ENCODE assay signal across 9 cellular contexts in genomic region chr2:12293868-12294267, GRCh38.
DNase-seq lines count a peak whose midpoint lies in the region; ATAC-seq lines count a peak whose summit lies in the region.
"Had no signal": no experiment of that assay in that cellular context is flagged by ENCODE, and none has a peak within 500 bp of the region (broad histone marks: within the 10 kb centered on the region; RNA-seq: fewer than 3 reads in every experiment).

No MANE protein-coding gene starts in this region.

- WGBS in right cardiac atrium, result 93% methylated on average over 1 of the region's 1 CpG

- peaks cover 33% of the 10 kb centered on the region for H3K27me3 Mint-ChIP-seq in activated T-cell treated with anti-CD3 and anti-CD28 coated beads, Interleukin-2, amount 50 U/mL, for 72 hours (ENCODE audit: low read depth)
- no peaks in the 10 kb centered on the region for H3K27me3 Mint-ChIP-seq in stimulated activated naive B cell treated with anti-CD40 and anti-IgM and Interleukin-4, amounts not matched to agents 10 μg/mL and 1 μg/mL and 100 μg/mL, for 72 hours

- peaks cover 5 to 8% of the 10 kb centered on the region in 2 donors for H3K9me3 Mint-ChIP-seq in activated T-cell treated with anti-CD3 and anti-CD28 coated beads, Interleukin-2, amount 50 U/mL, for 72 hours
- peaks cover 3 to 4% of the 10 kb centered on the region in 2 donors for H3K9me3 Mint-ChIP-seq in stimulated activated naive B cell treated with anti-CD40 and anti-IgM and Interleukin-4, amounts not matched to agents 10 μg/mL and 1 μg/mL and 100 μg/mL, for 72 hours

- no peak overlapping the region for H3K27ac ChIP-seq in right cardiac atrium (ENCODE audit: low read length)
- H3K27ac ChIP-seq: breast epithelium had no signal

- H3K4me3 ChIP-seq in right cardiac atrium (ENCODE audit: low read length), result no peak overlapping the region
- H3K4me3 ChIP-seq in H7 (ENCODE audit: insufficient read depth, low read depth, low read length), result no peak overlapping the region
- no peak overlapping the region for H3K4me3 ChIP-seq in HAP-1
- H3K4me3 ChIP-seq: breast epithelium had no signal

- peaks cover 4 to 11% of the 10 kb centered on the region in 2 donors for H3K36me3 Mint-ChIP-seq in activated T-cell treated with anti-CD3 and anti-CD28 coated beads, Interleukin-2, amount 50 U/mL, for 72 hours (ENCODE audit: insufficient read depth in 2 of 2)
- no peaks in the 10 kb centered on the region for H3K36me3 Mint-ChIP-seq in stimulated activated naive B cell treated with anti-CD40 and anti-IgM and Interleukin-4, amounts not matched to agents 10 μg/mL and 1 μg/mL and 100 μg/mL, for 72 hours

- H3K27ac Mint-ChIP-seq in activated T-cell treated with anti-CD3 and anti-CD28 coated beads, Interleukin-2, amount 50 U/mL, for 72 hours, result peak overlapping the region; percentile 66
- no peak overlapping the region for H3K27ac Mint-ChIP-seq in stimulated activated naive B cell treated with anti-CD40 and anti-IgM and Interleukin-4, amounts not matched to agents 10 μg/mL and 1 μg/mL and 100 μg/mL, for 72 hours

- intact Hi-C loops in right cardiac atrium (cut with DNase I), result no loop called here

- in situ Hi-C loops in HAP-1 (cut with MboI; ENCODE audit: low sequenced_read_pairs), result no loop called here

- no peaks in the 10 kb centered on the region for H3K4me1 ChIP-seq in right cardiac atrium (ENCODE audit: control insufficient read depth, insufficient read depth, low read length)
- no peaks in the 10 kb centered on the region for H3K4me1 ChIP-seq in HAP-1
- H3K4me1 ChIP-seq: breast epithelium had no signal

- H3K27me3 ChIP-seq in right cardiac atrium (ENCODE audit: control insufficient read depth, insufficient read depth), result no peaks in the 10 kb centered on the region
- H3K27me3 ChIP-seq in H7 (ENCODE audit: control insufficient read depth, insufficient read depth, low read length), result no peaks in the 10 kb centered on the region
- H3K27me3 ChIP-seq in HAP-1 (ENCODE audit: low read depth), result no peaks in the 10 kb centered on the region
- H3K27me3 ChIP-seq: breast epithelium had no signal

- H3K36me3 ChIP-seq in H7 (replicated peaks; ENCODE audit: control insufficient read depth, insufficient read depth, low read length), result no peaks in the 10 kb centered on the region
- no peaks in the 10 kb centered on the region for H3K36me3 ChIP-seq in HAP-1 (replicated peaks)
- H3K36me3 ChIP-seq: breast epithelium had no signal

- H3K4me3 Mint-ChIP-seq in activated T-cell treated with anti-CD3 and anti-CD28 coated beads, Interleukin-2, amount 50 U/mL, for 72 hours, result peak overlapping the region; percentile 17 to 69
- H3K4me3 Mint-ChIP-seq in stimulated activated naive B cell treated with anti-CD40 and anti-IgM and Interleukin-4, amounts not matched to agents 10 μg/mL and 1 μg/mL and 100 μg/mL, for 72 hours, result no peak overlapping the region

- DNase-seq in activated T-cell treated with anti-CD3 and anti-CD28 coated beads, Interleukin-2, amount 50 U/mL, for 72 hours, result peak in 1 of 2 donors; percentile 13
- no peak for DNase-seq in activated T-cell treated with anti-CD3 and anti-CD28 coated beads, Interleukin-2, amount 50 U/mL, for 1 hour
- no peak for DNase-seq in stimulated activated naive B cell treated with anti-CD40 and anti-IgM and Interleukin-4, amounts not matched to agents 10 μg/mL and 1 μg/mL and 100 μg/mL, for 72 hours
- no peak for DNase-seq in right cardiac atrium
- DNase-seq in H7, result no peak
- DNase-seq in HAP-1 (ENCODE audit: low spot score in 2 of 2), result no peak

- peaks cover 49% of the 10 kb centered on the region for H3K4me1 Mint-ChIP-seq in activated T-cell treated with anti-CD3 and anti-CD28 coated beads, Interleukin-2, amount 50 U/mL, for 72 hours (ENCODE audit: low read depth)
- peaks cover 8 to 13% of the 10 kb centered on the region in 2 donors for H3K4me1 Mint-ChIP-seq in stimulated activated naive B cell treated with anti-CD40 and anti-IgM and Interleukin-4, amounts not matched to agents 10 μg/mL and 1 μg/mL and 100 μg/mL, for 72 hours

- ATAC-seq in activated T-cell treated with anti-CD3 and anti-CD28 coated beads, Interleukin-2, amount 50 U/mL, for 72 hours (replicated peaks in 1 of 2), result peak; percentile 95 to 96
- ATAC-seq in HG02588 (IDR thresholded peaks at IDR 0.05; ENCODE audit: unreplicated experiment) (peak; percentile 96), HG03521 (IDR thresholded peaks at IDR 0.05; ENCODE audit: unreplicated experiment) (peak; percentile 95), right cardiac atrium (no peak)
- peak; percentile 96 to 97 for ATAC-seq in stimulated activated naive B cell treated with anti-CD40 and anti-IgM and Interleukin-4, amounts not matched to agents 10 μg/mL and 1 μg/mL and 100 μg/mL, for 72 hours (replicated peaks)

- H3K9me3 ChIP-seq in right cardiac atrium (ENCODE audit: control insufficient read depth, low read length) (no peaks in the 10 kb centered on the region), HAP-1 (no peaks in the 10 kb centered on the region)
- H3K9me3 ChIP-seq: breast epithelium had no signal

Comparison
In these comparisons a context has a peak if more than half of its experiments do, and no peak if none do; other contexts are left out.
1. ATAC-seq: peak in activated T-cell treated with anti-CD3 and anti-CD28 coated beads, Interleukin-2, amount 50 U/mL, for 72 hours (2 of 2), HG02588 (single experiment), HG03521 (single experiment) and stimulated activated naive B cell treated with anti-CD40 and anti-IgM and Interleukin-4, amounts not matched to agents 10 μg/mL and 1 μg/mL and 100 μg/mL, for 72 hours (2 of 2); none in right cardiac atrium (0 of 2).
2. H3K4me3 Mint-ChIP-seq: peak in activated T-cell treated with anti-CD3 and anti-CD28 coated beads, Interleukin-2, amount 50 U/mL, for 72 hours (2 of 2); none in stimulated activated naive B cell treated with anti-CD40 and anti-IgM and Interleukin-4, amounts not matched to agents 10 μg/mL and 1 μg/mL and 100 μg/mL, for 72 hours (0 of 2).